In genomic region chr3:129312021-129312639, GRCh38 we compare ENCODE assay signal across 12 cellular contexts. TPM values are rescaled to one million over a fixed set of nuclear protein-coding genes. Genes with fewer than 3 reads are reported as not detected.
DNase-seq lines count a peak whose midpoint lies in the region; ATAC-seq and TF ChIP-seq lines count a peak whose summit lies in the region.
"Had no signal": no experiment of that assay in that cellular context is flagged by ENCODE, and none has a peak within 500 bp of the region (broad histone marks: within the 10 kb centered on the region; RNA-seq: fewer than 3 reads in every experiment).

No MANE protein-coding gene starts in this region.

- peaks cover 0 to 3% of the 10 kb centered on the region in 2 donors for H3K4me1 ChIP-seq in uterus

- ATAC-seq in T-cell (replicated peaks in 1 of 4) (no peak), GM18868 (IDR thresholded peaks at IDR 0.05; ENCODE audit: unreplicated experiment) (no peak)
- peak; percentile 33 for ATAC-seq in stimulated activated naive CD8-positive, alpha-beta T cell treated with anti-CD3 and anti-CD28 coated beads, Interleukin-15, Interleukin-2, amounts not matched to agents 100 U/mL and 50 U/mL, for 24 hours

- H3K4me3 Mint-ChIP-seq in activated CD4-positive, alpha-beta T cell treated with anti-CD3 and anti-CD28 coated beads, Interleukin-2, amount 10 ng/mL, durations not matched to agents 24 days and 14 days = no peak overlapping the region
- H3K4me3 Mint-ChIP-seq in T-cell = peak overlapping the region in 2 of 3 donors; percentile 6 to 93
- peak overlapping the region; percentile 52 for H3K4me3 Mint-ChIP-seq in endothelial cell (ENCODE audit: unreplicated experiment)

- H3K27me3 Mint-ChIP-seq in activated CD4-positive, alpha-beta T cell treated with anti-CD3 and anti-CD28 coated beads, Interleukin-2, amount 10 ng/mL, durations not matched to agents 24 days and 14 days = no peaks in the 10 kb centered on the region
- H3K27me3 Mint-ChIP-seq in T-cell = no peaks in the 10 kb centered on the region
- H3K27me3 Mint-ChIP-seq in endothelial cell (ENCODE audit: unreplicated experiment) = peaks cover 12% of the 10 kb centered on the region

- peaks cover 3% of the 10 kb centered on the region for H3K36me3 Mint-ChIP-seq in activated CD4-positive, alpha-beta T cell treated with anti-CD3 and anti-CD28 coated beads, Interleukin-2, amount 10 ng/mL, durations not matched to agents 24 days and 14 days (ENCODE audit: low read depth)
- H3K36me3 Mint-ChIP-seq in T-cell (no peaks in the 10 kb centered on the region), endothelial cell (ENCODE audit: low read depth, unreplicated experiment) (peaks cover 14% of the 10 kb centered on the region)

- H3K27ac Mint-ChIP-seq in activated CD4-positive, alpha-beta T cell treated with anti-CD3 and anti-CD28 coated beads, Interleukin-2, amount 10 ng/mL, durations not matched to agents 24 days and 14 days = peak overlapping the region; percentile 75
- H3K27ac Mint-ChIP-seq in T-cell (peak overlapping the region; percentile 44 to 84), endothelial cell (ENCODE audit: unreplicated experiment) (peak overlapping the region; percentile 17)

- no peaks in the 10 kb centered on the region for H3K27me3 ChIP-seq in uterus

- no peak overlapping the region for H3K27ac ChIP-seq in uterus

- H3K9me3 Mint-ChIP-seq in activated CD4-positive, alpha-beta T cell treated with anti-CD3 and anti-CD28 coated beads, Interleukin-2, amount 10 ng/mL, durations not matched to agents 24 days and 14 days = no peaks in the 10 kb centered on the region
- H3K9me3 Mint-ChIP-seq in T-cell = no peaks in the 10 kb centered on the region
- no peaks in the 10 kb centered on the region for H3K9me3 Mint-ChIP-seq in endothelial cell (ENCODE audit: unreplicated experiment)

- peak; percentile 70 for DNase-seq in activated CD4-positive, alpha-beta T cell treated with anti-CD3 and anti-CD28 coated beads, Interleukin-2, amount 10 ng/mL, durations not matched to agents 24 days and 14 days
- DNase-seq in activated CD4-positive, alpha-beta T cell treated with anti-CD3 and anti-CD28 coated beads for 1 hour = no peak
- DNase-seq in T-cell (no peak), endothelial cell (ENCODE audit: low spot score) (no peak), NCI-H2081 treated with DMSO at 0.1 percent for 48 hours (lab: John Stamatoyannopoulos, UW) (no peak), uterus (no peak)
- DNase-seq in stimulated activated naive CD8-positive, alpha-beta T cell treated with anti-CD3 and anti-CD28 coated beads, Interleukin-15, Interleukin-2, amounts not matched to agents 100 U/mL and 50 U/mL, for 24 hours = peak; percentile 7
- DNase-seq: activated CD4-positive, CD25-positive, alpha-beta regulatory T cell treated with anti-CD3 and anti-CD28 coated beads, Interleukin-2, amount 50 U/mL, for 72 hours; dermis blood vessel endothelial cell had no signal

- POLR2A ChIA-PET in T-cell (lab: Charles Lee) = interaction anchor here in 1 of 2 donors (1.9 kb wide), 1 partner anchor 32 kb away, joined by 11 read pairs; no protein-coding TSS in a partner anchor

- no peaks in the 10 kb centered on the region for H3K36me3 ChIP-seq in uterus
- H3K36me3 ChIP-seq: thoracic aorta had no signal

- no peak for TF ChIP-seq POLR2A in uterus (IDR thresholded peaks at IDR 0.05)

- TF ChIP-seq CTCF in endothelial cell (IDR thresholded peaks at IDR 0.05; ENCODE audit: unreplicated experiment) = no peak
- TF ChIP-seq CTCF in uterus (IDR thresholded peaks at IDR 0.05) = no peak

- CTCF ChIA-PET in T-cell (lab: Charles Lee) = no interaction called here

- no peaks in the 10 kb centered on the region for H3K9me3 ChIP-seq in uterus
- H3K9me3 ChIP-seq: thoracic aorta had no signal

- intact Hi-C loops in activated CD4-positive, alpha-beta T cell treated with anti-CD3 and anti-CD28 coated beads, Interleukin-2, amount 10 ng/mL, durations not matched to agents 24 days and 14 days (cut with micrococcal nuclease) = loop anchor here (5.0 to 10.0 kb wide), 2 partner anchors 507 to 845 kb away; partner anchors contain the start of gene DNAJB8
- intact Hi-C loops in uterus (cut with DNase I; ENCODE audit: low total_unique reads) = no loop called here

- peaks cover 39% of the 10 kb centered on the region for H3K4me1 Mint-ChIP-seq in activated CD4-positive, alpha-beta T cell treated with anti-CD3 and anti-CD28 coated beads, Interleukin-2, amount 10 ng/mL, durations not matched to agents 24 days and 14 days
- H3K4me1 Mint-ChIP-seq in T-cell = peaks cover 22 to 35% (median 30%) of the 10 kb centered on the region in 3 donors
- peaks cover 5% of the 10 kb centered on the region for H3K4me1 Mint-ChIP-seq in endothelial cell (ENCODE audit: unreplicated experiment)

- no peak overlapping the region for H3K4me3 ChIP-seq in uterus
- H3K4me3 ChIP-seq: skin epidermis, thoracic aorta had no signal

RNA-seq across cellular contexts. Expression of gene HMCES, which starts 33.5 kb away (rescaled TPM):
- total RNA-seq in activated CD4-positive, alpha-beta T cell treated with anti-CD3 and anti-CD28 coated beads, Interleukin-2, amount 10 ng/mL, durations not matched to agents 24 days and 14 days = 58.3 and 62.6 TPM in 2 replicates
- total RNA-seq in T-cell (10 to 100 TPM; 55.2 to 60.7 (median 57.6) TPM), endothelial cell (ENCODE audit: unreplicated experiment) (36.4 TPM), uterus (10 to 100 TPM in 3 of 4 donors, 1 to 10 TPM in 1; 2.0 to 42.9 (median 28.3) TPM)

Comparison
In these comparisons a context has a peak if more than half of its experiments do, and no peak if none do; other contexts are left out.
1. DNase-seq: peak in activated CD4-positive, alpha-beta T cell treated with anti-CD3 and anti-CD28 coated beads, Interleukin-2, amount 10 ng/mL, durations not matched to agents 24 days and 14 days (single experiment) and stimulated activated naive CD8-positive, alpha-beta T cell treated with anti-CD3 and anti-CD28 coated beads, Interleukin-15, Interleukin-2, amounts not matched to agents 100 U/mL and 50 U/mL, for 24 hours (single experiment); none in activated CD4-positive, alpha-beta T cell treated with anti-CD3 and anti-CD28 coated beads for 1 hour (single experiment), T-cell (0 of 34), endothelial cell (single experiment), NCI-H2081 treated with DMSO at 0.1 percent for 48 hours (single experiment) and uterus (0 of 2).
2. H3K27ac Mint-ChIP-seq: peak in every context shown above with its lines; median percentile 75 in activated CD4-positive, alpha-beta T cell treated with anti-CD3 and anti-CD28 coated beads, Interleukin-2, amount 10 ng/mL, durations not matched to agents 24 days and 14 days; 64 in T-cell; 17 in endothelial cell.